In genomic region chr2:116517936-116518335, GRCh38 we compare ENCODE assay signal across 22 cellular contexts.
DNase-seq lines count a peak whose midpoint lies in the region; ATAC-seq and TF ChIP-seq lines count a peak whose summit lies in the region.
"Had no signal": no experiment of that assay in that cellular context is flagged by ENCODE, and none has a peak within 500 bp of the region (broad histone marks: within the 10 kb centered on the region; RNA-seq: fewer than 3 reads in every experiment).

No MANE protein-coding gene starts in this region.

- H3K4me3 Mint-ChIP-seq in endodermal cell (no peak overlapping the region), neural progenitor cell (no peak overlapping the region)
- H3K4me3 Mint-ChIP-seq: B cell; CD4-positive, alpha-beta T cell; CD8-positive, alpha-beta T cell had no signal

- no peak overlapping the region for H2AFZ ChIP-seq in MM.1S (ENCODE audit: low read length)
- peak overlapping the region; percentile 60 for H2AFZ ChIP-seq in neural progenitor cell (replicated peaks)

- no peak overlapping the region for H3K27ac ChIP-seq in MM.1S (ENCODE audit: low read length)
- H3K27ac ChIP-seq in endodermal cell (ENCODE audit: low read depth, low read length): no peak overlapping the region
- no peak overlapping the region for H3K27ac ChIP-seq in neural progenitor cell
- H3K27ac ChIP-seq: 22Rv1; A549; BLaER1 treated with 17β-estradiol and CSF1 and Interleukin-3, amounts not matched to agents 10 nM and 100 nM; C4-2B had no signal

- H3K4me3 ChIP-seq in MM.1S (ENCODE audit: low read length): no peak overlapping the region
- H3K4me3 ChIP-seq in endodermal cell (ENCODE audit: low read length): no peak overlapping the region
- H3K4me3 ChIP-seq in neural progenitor cell: no peak overlapping the region
- H3K4me3 ChIP-seq: A549; BLaER1 treated with 17β-estradiol and CSF1 and Interleukin-3, amounts not matched to agents 10 nM and 100 nM; GM12878 had no signal

- peak overlapping the region; percentile 40 for H3K27ac Mint-ChIP-seq in endodermal cell
- H3K27ac Mint-ChIP-seq in neural progenitor cell: no peak overlapping the region
- H3K27ac Mint-ChIP-seq: B cell; CD4-positive, alpha-beta T cell; CD8-positive, alpha-beta T cell had no signal

- H3K27me3 ChIP-seq in MM.1S (replicated peaks; ENCODE audit: insufficient read depth, low read length) (no peaks in the 10 kb centered on the region), endodermal cell (ENCODE audit: control insufficient read depth, insufficient read depth, low read length, poor library complexity, severe bottlenecking) (no peaks in the 10 kb centered on the region), neural progenitor cell (no peaks in the 10 kb centered on the region)
- H3K27me3 ChIP-seq: BLaER1 treated with 17β-estradiol and CSF1 and Interleukin-3, amounts not matched to agents 10 nM and 100 nM had no signal

- no peaks in the 10 kb centered on the region for H3K27me3 Mint-ChIP-seq in endodermal cell (ENCODE audit: insufficient read depth)
- H3K27me3 Mint-ChIP-seq in neural progenitor cell (ENCODE audit: insufficient read depth, low read depth): no peaks in the 10 kb centered on the region
- H3K27me3 Mint-ChIP-seq: B cell; CD4-positive, alpha-beta T cell had no signal

- H3K79me2 ChIP-seq in MM.1S (ENCODE audit: low read length): no peaks in the 10 kb centered on the region
- no peaks in the 10 kb centered on the region for H3K79me2 ChIP-seq in neural progenitor cell (ENCODE audit: low read depth)

- H3K9me3 Mint-ChIP-seq in endodermal cell: peaks cover 24% of the 10 kb centered on the region
- peaks cover 7% of the 10 kb centered on the region for H3K9me3 Mint-ChIP-seq in neural progenitor cell

- ATAC-seq in esophagus mucosa: no peak
- ATAC-seq: A549; CD8-positive, alpha-beta T cell; GM12878 had no signal

- H3K36me3 ChIP-seq in MM.1S (replicated peaks; ENCODE audit: insufficient read depth, low read length): no peaks in the 10 kb centered on the region
- no peaks in the 10 kb centered on the region for H3K36me3 ChIP-seq in endodermal cell (ENCODE audit: control insufficient read depth, insufficient read depth, low read length)
- no peaks in the 10 kb centered on the region for H3K36me3 ChIP-seq in neural progenitor cell
- H3K36me3 ChIP-seq: BLaER1 treated with 17β-estradiol and CSF1 and Interleukin-3, amounts not matched to agents 10 nM and 100 nM had no signal

- no peaks in the 10 kb centered on the region for H4K20me1 ChIP-seq in MM.1S (ENCODE audit: insufficient read depth, low read length)
- H4K20me1 ChIP-seq in neural progenitor cell (ENCODE audit: low read depth): no peaks in the 10 kb centered on the region
- H4K20me1 ChIP-seq: BLaER1 treated with 17β-estradiol and CSF1 and Interleukin-3, amounts not matched to agents 10 nM and 100 nM had no signal

- no peaks in the 10 kb centered on the region for H3K9me2 ChIP-seq in MM.1S (replicated peaks; ENCODE audit: insufficient read depth, low read length)

- H3K4me2 ChIP-seq in MM.1S (ENCODE audit: low read depth, low read length): no peak overlapping the region
- H3K4me2 ChIP-seq in neural progenitor cell: no peak overlapping the region
- H3K4me2 ChIP-seq: A549; BLaER1 treated with 17β-estradiol and CSF1 and Interleukin-3, amounts not matched to agents 10 nM and 100 nM had no signal

- WGBS in endodermal cell (ENCODE audit: insufficient coverage in 1 of 2, insufficient read length in 1 of 2), 2 experiments: 64% methylated on average over 1 of the region's 1 CpG; no CpG with 5 or more reads in 1 of the 2 experiments

- DNase-seq in ELF-1 (ENCODE audit: low read depth, low spot score): peak; percentile 4
- peak; percentile 7 for DNase-seq in MM.1S
- peak; percentile 68 for DNase-seq in endodermal cell
- DNase-seq in neural progenitor cell (ENCODE audit: low spot score): no peak
- DNase-seq in NCI-H524 treated with DMSO at 0.1 percent for 48 hours (lab: John Stamatoyannopoulos, UW): no peak
- no peak for DNase-seq in DMS153 (lab: John Stamatoyannopoulos, UW)
- DNase-seq in DMS 273 (lab: John Stamatoyannopoulos, UW; ENCODE audit: unreplicated experiment): no peak
- DNase-seq: AML-193; Caco-2; Calu3; CD4-positive, alpha-beta T cell; CD8-positive, alpha-beta T cell; DMS 273 treated with DMSO at 0.1 percent for 48 hours; DMS79 treated with DMSO at 0.1 percent for 48 hours; GDM1 had no signal

- H3K9me3 ChIP-seq in MM.1S (replicated peaks; ENCODE audit: insufficient read depth, low read length): no peaks in the 10 kb centered on the region
- H3K9me3 ChIP-seq in endodermal cell (ENCODE audit: control insufficient read depth, low read length): peaks cover 7% of the 10 kb centered on the region
- no peaks in the 10 kb centered on the region for H3K9me3 ChIP-seq in neural progenitor cell (ENCODE audit: low read depth)
- H3K9me3 ChIP-seq: BLaER1 treated with 17β-estradiol and CSF1 and Interleukin-3, amounts not matched to agents 10 nM and 100 nM; Caco-2 had no signal

- H3F3A ChIP-seq in MM.1S (ENCODE audit: insufficient read depth, low read length) (no peaks in the 10 kb centered on the region), neural progenitor cell (ENCODE audit: low read depth) (no peaks in the 10 kb centered on the region)

- H3K4me1 ChIP-seq in MM.1S (ENCODE audit: low read length) (no peaks in the 10 kb centered on the region), endodermal cell (ENCODE audit: control insufficient read depth, insufficient read depth, low read length) (peaks cover 5% of the 10 kb centered on the region), neural progenitor cell (no peaks in the 10 kb centered on the region)
- H3K4me1 ChIP-seq: A549; BLaER1 treated with 17β-estradiol and CSF1 and Interleukin-3, amounts not matched to agents 10 nM and 100 nM; Caco-2 had no signal

- H3K36me3 Mint-ChIP-seq in endodermal cell (ENCODE audit: low read depth) (peaks cover 3% of the 10 kb centered on the region), neural progenitor cell (no peaks in the 10 kb centered on the region)
- H3K36me3 Mint-ChIP-seq: CD8-positive, alpha-beta T cell had no signal

- H3K4me1 Mint-ChIP-seq in endodermal cell (peaks cover 16% of the 10 kb centered on the region), neural progenitor cell (no peaks in the 10 kb centered on the region)
- H3K4me1 Mint-ChIP-seq: B cell had no signal

- H3K9ac ChIP-seq in MM.1S (ENCODE audit: low read length): no peak overlapping the region
- H3K9ac ChIP-seq in endodermal cell (ENCODE audit: extremely low read depth, low read length, poor library complexity, severe bottlenecking): no peak overlapping the region
- no peak overlapping the region for H3K9ac ChIP-seq in neural progenitor cell
- H3K9ac ChIP-seq: BLaER1 treated with 17β-estradiol and CSF1 and Interleukin-3, amounts not matched to agents 10 nM and 100 nM had no signal

- TF ChIP-seq CTCF in MM.1S (IDR thresholded peaks at IDR 0.05; ENCODE audit: low read length): no peak
- TF ChIP-seq CTCF in endodermal cell (conservative IDR thresholded peaks at IDR 0.05): no peak
- TF ChIP-seq CTCF in neural progenitor cell (IDR thresholded peaks at IDR 0.05): no peak

Comparison
In these comparisons a context has a peak if more than half of its experiments do, and no peak if none do; other contexts are left out.
1. DNase-seq: peak in ELF-1 (single experiment), MM.1S (single experiment) and endodermal cell (single experiment); none in neural progenitor cell (single experiment), NCI-H524 treated with DMSO at 0.1 percent for 48 hours (single experiment), DMS153 (single experiment) and DMS 273 (single experiment).